In genomic region chr14:83873626-83874025, GRCh38 we compare ENCODE assay signal across 21 cellular contexts.
DNase-seq lines count a peak whose midpoint lies in the region; ATAC-seq, FAIRE-seq and TF ChIP-seq lines count a peak whose summit lies in the region.
"Had no signal": no experiment of that assay in that cellular context is flagged by ENCODE, and none has a peak within 500 bp of the region (broad histone marks: within the 10 kb centered on the region; RNA-seq: fewer than 3 reads in every experiment).

No MANE protein-coding gene starts in this region.

- peaks cover 2% of the 10 kb centered on the region for H3K4me1 ChIP-seq in IMR-90 (ENCODE audit: control insufficient read depth, insufficient read depth, low read length)
- no peaks in the 10 kb centered on the region for H3K4me1 ChIP-seq in H1 (replicated peaks in 1 of 4; ENCODE audit: control insufficient read depth in 3 of 4, insufficient read depth in 4 of 4, low read length in 3 of 4)
- H3K4me1 ChIP-seq in neural progenitor cell = no peaks in the 10 kb centered on the region
- H3K4me1 ChIP-seq: BLaER1 had no signal

- H3K79me2 ChIP-seq in H1 (ENCODE audit: control insufficient read depth in 1 of 2, insufficient read depth in 2 of 2, low read length in 2 of 2) (no peaks in the 10 kb centered on the region), neural progenitor cell (ENCODE audit: low read depth) (no peaks in the 10 kb centered on the region)

- no peak overlapping the region for H3K27ac ChIP-seq in IMR-90 (ENCODE audit: insufficient read depth, low read length)
- H3K27ac ChIP-seq in H1 (ENCODE audit: low read depth, low read length) = no peak overlapping the region
- no peak overlapping the region for H3K27ac ChIP-seq in neural progenitor cell
- H3K27ac ChIP-seq: BLaER1, GM23248 had no signal

- H3K27me3 ChIP-seq in IMR-90 (ENCODE audit: control insufficient read depth, insufficient read depth, low read length) (no peaks in the 10 kb centered on the region), H1 (replicated peaks in 1 of 4; ENCODE audit: control insufficient read depth in 3 of 4, extremely low read depth in 1 of 4, insufficient read depth in 3 of 4, low read length in 3 of 4) (no peaks in the 10 kb centered on the region), neural progenitor cell (no peaks in the 10 kb centered on the region)
- H3K27me3 ChIP-seq: BLaER1 had no signal

- no peaks in the 10 kb centered on the region for H3K9me3 Mint-ChIP-seq in neural progenitor cell
- H3K9me3 Mint-ChIP-seq in stimulated activated naive B cell treated with anti-CD40 and anti-IgM and Interleukin-4, amounts not matched to agents 10 μg/mL and 1 μg/mL and 100 μg/mL, for 72 hours = peaks cover 0 to 3% of the 10 kb centered on the region in 2 donors

- no peak overlapping the region for H2BK12ac ChIP-seq in H1 (ENCODE audit: low read depth, low read length)

- no peak overlapping the region for H4K5ac ChIP-seq in IMR-90 (ENCODE audit: low read depth, low read length)
- H4K5ac ChIP-seq in H1 (ENCODE audit: insufficient read length, low read depth, low read length) = no peak overlapping the region

- H2AK5ac ChIP-seq in IMR-90 (ENCODE audit: low read depth, low read length) = no peak overlapping the region
- no peak overlapping the region for H2AK5ac ChIP-seq in H1 (ENCODE audit: low read depth, low read length)

- H4K91ac ChIP-seq in IMR-90 (ENCODE audit: insufficient read depth, low read depth, low read length) = no peak overlapping the region
- H4K91ac ChIP-seq in H1 (replicated peaks; ENCODE audit: insufficient read length, low read length) = no peak overlapping the region

- H3K79me1 ChIP-seq in IMR-90 (ENCODE audit: low read depth in 1 of 2, low read length in 2 of 2) (no peaks in the 10 kb centered on the region), H1 (ENCODE audit: low read depth, low read length) (no peaks in the 10 kb centered on the region)

- CTCF ChIA-PET in IMR-90 (lab: Yijun Ruan, JAX) (interaction anchor here (0.5 kb wide), 1 partner anchor 1725 kb away, joined by 3 read pairs; no protein-coding TSS in a partner anchor), H1 (lab: Charles Lee; ENCODE audit: partially characterized antibody) (no interaction called here)

- H3K4me1 Mint-ChIP-seq in neural progenitor cell = no peaks in the 10 kb centered on the region
- no peaks in the 10 kb centered on the region for H3K4me1 Mint-ChIP-seq in stimulated activated naive B cell treated with anti-CD40 and anti-IgM and Interleukin-4, amounts not matched to agents 10 μg/mL and 1 μg/mL and 100 μg/mL, for 72 hours
- H3K4me1 Mint-ChIP-seq: CD14-positive monocyte; CD4-positive, alpha-beta memory T cell had no signal

- H3K14ac ChIP-seq in IMR-90 (replicated peaks; ENCODE audit: low read depth, low read length) = no peak overlapping the region
- no peak overlapping the region for H3K14ac ChIP-seq in H1 (ENCODE audit: insufficient read length)

- DNase-seq in IMR-90 = peak; percentile 15
- no peak for DNase-seq in H1 (ENCODE audit: low read depth in 1 of 2, low spot score in 2 of 2)
- DNase-seq in left kidney (ENCODE audit: low read depth, low spot score) = peak; percentile 28
- no peak for DNase-seq in neural progenitor cell (ENCODE audit: low spot score)
- no peak for DNase-seq in stimulated activated naive B cell treated with anti-CD40 and anti-IgM and Interleukin-4, amounts not matched to agents 10 μg/mL and 1 μg/mL and 100 μg/mL, for 72 hours
- DNase-seq in NK-92 (lab: John Stamatoyannopoulos, UW; ENCODE audit: unreplicated experiment) = no peak
- DNase-seq in HUDEP-2 (lab: John Stamatoyannopoulos, UW; ENCODE audit: unreplicated experiment in 76 of 76) = no peak
- DNase-seq: 8988T; CD4-positive, alpha-beta memory T cell; DMS153; DMS79; GDM1; GM23248; H7; HFFc6 had no signal

- H2BK5ac ChIP-seq in IMR-90 (ENCODE audit: low read depth, low read length, poor library complexity, severe bottlenecking) = no peak overlapping the region
- H2BK5ac ChIP-seq in H1 (ENCODE audit: low read depth, low read length) = no peak overlapping the region

- H3K4me3 Mint-ChIP-seq in neural progenitor cell = no peak overlapping the region
- no peak overlapping the region for H3K4me3 Mint-ChIP-seq in stimulated activated naive B cell treated with anti-CD40 and anti-IgM and Interleukin-4, amounts not matched to agents 10 μg/mL and 1 μg/mL and 100 μg/mL, for 72 hours
- H3K4me3 Mint-ChIP-seq: CD14-positive monocyte; CD4-positive, alpha-beta memory T cell; HFFc6 had no signal

- H2BK120ac ChIP-seq in IMR-90 (ENCODE audit: low read depth, low read length) (no peak overlapping the region), H1 (replicated peaks; ENCODE audit: low read depth, low read length) (no peak overlapping the region)

- no peaks in the 10 kb centered on the region for H3K23me2 ChIP-seq in H1 (ENCODE audit: low read depth, low read length)

- H3F3A ChIP-seq in neural progenitor cell (ENCODE audit: low read depth) = no peaks in the 10 kb centered on the region

- no peak for TF ChIP-seq RAD21 in IMR-90 (IDR thresholded peaks at IDR 0.05; ENCODE audit: low read length)
- no peak for TF ChIP-seq RAD21 in H1 (IDR thresholded peaks at IDR 0.05 in 1 of 2, conservative IDR thresholded peaks at IDR 0.05 in 1 of 2; ENCODE audit: low read depth in 2 of 2, low read length in 2 of 2)

- no peak overlapping the region for H2BK15ac ChIP-seq in IMR-90 (ENCODE audit: low read depth, low read length)
- H2BK15ac ChIP-seq in H1 (ENCODE audit: low read length) = no peak overlapping the region

- H3K56ac ChIP-seq in IMR-90 (ENCODE audit: extremely low read depth, insufficient read depth, low read length) = no peak overlapping the region
- H3K56ac ChIP-seq in H1 (replicated peaks; ENCODE audit: insufficient read length, low read depth, low read length) = no peak overlapping the region

- FAIRE-seq in H1 (lab: Jason Lieb, UNC) = no peak
- FAIRE-seq: GM12892, GM18507 had no signal

- H4K20me1 ChIP-seq in IMR-90 (ENCODE audit: insufficient read depth, low read length) = no peaks in the 10 kb centered on the region
- H4K20me1 ChIP-seq in H1 (replicated peaks in 1 of 2; ENCODE audit: control insufficient read depth in 1 of 2, insufficient read depth in 2 of 2, low read length in 2 of 2) = no peaks in the 10 kb centered on the region
- no peaks in the 10 kb centered on the region for H4K20me1 ChIP-seq in neural progenitor cell (ENCODE audit: low read depth)
- H4K20me1 ChIP-seq: BLaER1 had no signal

- no peaks in the 10 kb centered on the region for H3K27me3 Mint-ChIP-seq in neural progenitor cell (ENCODE audit: insufficient read depth, low read depth)
- H3K27me3 Mint-ChIP-seq in stimulated activated naive B cell treated with anti-CD40 and anti-IgM and Interleukin-4, amounts not matched to agents 10 μg/mL and 1 μg/mL and 100 μg/mL, for 72 hours = no peaks in the 10 kb centered on the region
- H3K27me3 Mint-ChIP-seq: CD4-positive, alpha-beta memory T cell had no signal

- intact Hi-C loops in IMR-90 (cut with micrococcal nuclease) = no loop called here

- H4K8ac ChIP-seq in IMR-90 (ENCODE audit: low read depth in 2 of 2, low read length in 2 of 2) (no peak overlapping the region), H1 (ENCODE audit: extremely low read depth, insufficient read depth, low read length) (no peak overlapping the region)

- H3K9me3 ChIP-seq in IMR-90 (ENCODE audit: control insufficient read depth, insufficient read depth, low read length) = no peaks in the 10 kb centered on the region
- no peaks in the 10 kb centered on the region for H3K9me3 ChIP-seq in H1 (ENCODE audit: insufficient read depth in 2 of 2, low read depth in 1 of 2, low read length in 1 of 2)
- no peaks in the 10 kb centered on the region for H3K9me3 ChIP-seq in neural progenitor cell (ENCODE audit: low read depth)
- H3K9me3 ChIP-seq: BLaER1 had no signal

- H2AFZ ChIP-seq in IMR-90 (replicated peaks; ENCODE audit: low read length, poor library complexity) (no peak overlapping the region), H1 (ENCODE audit: low read length) (peak overlapping the region; percentile 53; the same call in 1 of the 2 replicates), neural progenitor cell (replicated peaks) (peak overlapping the region; percentile 69)
- H2AFZ ChIP-seq: GM23248 had no signal

- dilution Hi-C loops in IMR-90 (cut with HindIII; ENCODE audit: low sequenced_read_pairs, unreplicated experiment) = no loop called here

- no peak overlapping the region for H3K4me3 ChIP-seq in IMR-90 (ENCODE audit: insufficient read depth, low read depth, low read length)
- H3K4me3 ChIP-seq in H1 (ENCODE audit: extremely low read depth in 1 of 4, insufficient read depth in 2 of 4, low read depth in 3 of 4, low read length in 4 of 4) = no peak overlapping the region
- no peak overlapping the region for H3K4me3 ChIP-seq in neural progenitor cell
- H3K4me3 ChIP-seq: BLaER1, GM23248 had no signal

- ATAC-seq in IMR-90 (ENCODE audit: low read depth) = no peak
- ATAC-seq in HG03342 (IDR thresholded peaks at IDR 0.05; ENCODE audit: unreplicated experiment) = no peak
- no peak for ATAC-seq in stimulated activated naive B cell treated with anti-CD40 and anti-IgM and Interleukin-4, amounts not matched to agents 10 μg/mL and 1 μg/mL and 100 μg/mL, for 72 hours (replicated peaks)
- ATAC-seq: HCT116 had no signal

- in situ Hi-C loops in IMR-90 (cut with MboI; ENCODE audit: low sequenced_read_pairs) = no loop called here

- no peak for TF ChIP-seq CTCF in IMR-90 (conservative IDR thresholded peaks at IDR 0.05; ENCODE audit: low read depth, low read length)
- TF ChIP-seq CTCF in H1 (IDR thresholded peaks at IDR 0.05; ENCODE audit: control extremely low read depth in 1 of 3, insufficient read depth in 1 of 3, low read depth in 1 of 3, low read length in 3 of 3) = no peak
- no peak for TF ChIP-seq CTCF in neural progenitor cell (IDR thresholded peaks at IDR 0.05)

- POLR2A ChIA-PET in IMR-90 (lab: Charles Lee; ENCODE audit: unreplicated experiment) = no interaction called here
- POLR2A ChIA-PET in H1 (lab: Charles Lee; ENCODE audit: partially characterized antibody) = no interaction called here

- no peak overlapping the region for H3K27ac Mint-ChIP-seq in neural progenitor cell
- no peak overlapping the region for H3K27ac Mint-ChIP-seq in stimulated activated naive B cell treated with anti-CD40 and anti-IgM and Interleukin-4, amounts not matched to agents 10 μg/mL and 1 μg/mL and 100 μg/mL, for 72 hours
- H3K27ac Mint-ChIP-seq: CD14-positive monocyte; CD4-positive, alpha-beta memory T cell; HFFc6 had no signal

- H3K4me2 ChIP-seq in IMR-90 (ENCODE audit: low read depth, low read length) (no peak overlapping the region; the same call in 1 of the 2 replicates), H1 (ENCODE audit: insufficient read depth in 1 of 2, low read depth in 2 of 2, low read length in 2 of 2) (no peak overlapping the region), neural progenitor cell (no peak overlapping the region)
- H3K4me2 ChIP-seq: BLaER1 had no signal

- H3K4ac ChIP-seq in IMR-90 (ENCODE audit: low read depth, low read length) (no peak overlapping the region), H1 (replicated peaks; ENCODE audit: insufficient read length, low read depth, low read length) (no peak overlapping the region)

- H3K18ac ChIP-seq in IMR-90 (ENCODE audit: low read depth, low read length) (no peak overlapping the region), H1 (ENCODE audit: extremely low read depth, low read length) (no peak overlapping the region)

- TF ChIP-seq POLR2A in IMR-90 (IDR thresholded peaks at IDR 0.05; ENCODE audit: low read depth, low read length) (no peak), H1 (IDR thresholded peaks at IDR 0.05; ENCODE audit: control extremely low read depth in 1 of 2, low read depth in 2 of 2, low read length in 2 of 2) (no peak)

- H3K36me3 ChIP-seq in IMR-90 (ENCODE audit: control insufficient read depth, insufficient read depth, low read length) = no peaks in the 10 kb centered on the region
- H3K36me3 ChIP-seq in H1 (ENCODE audit: control insufficient read depth in 2 of 4, insufficient read depth in 4 of 4, low read length in 3 of 4) = no peaks in the 10 kb centered on the region
- H3K36me3 ChIP-seq in neural progenitor cell = no peaks in the 10 kb centered on the region
- H3K36me3 ChIP-seq: BLaER1 had no signal

- H3K23ac ChIP-seq in IMR-90 (ENCODE audit: low read depth, low read length) (no peak overlapping the region), H1 (ENCODE audit: insufficient read length) (no peak overlapping the region)

- H3K9ac ChIP-seq in IMR-90 (ENCODE audit: low read depth, low read length) (no peak overlapping the region), H1 (replicated peaks in 1 of 4; ENCODE audit: extremely low read depth in 1 of 4, low read depth in 3 of 4, low read length in 3 of 4) (no peak overlapping the region), neural progenitor cell (no peak overlapping the region)
- H3K9ac ChIP-seq: BLaER1, GM23248 had no signal

- H3K9me1 ChIP-seq in IMR-90 (ENCODE audit: insufficient read depth, low read length) = no peaks in the 10 kb centered on the region

- no peak for TF ChIP-seq EP300 in H1 (IDR thresholded peaks at IDR 0.05; ENCODE audit: borderline replicate concordance in 1 of 2, low read depth in 2 of 2, low read length in 2 of 2)

- H3K36me3 Mint-ChIP-seq in neural progenitor cell = no peaks in the 10 kb centered on the region
- H3K36me3 Mint-ChIP-seq in stimulated activated naive B cell treated with anti-CD40 and anti-IgM and Interleukin-4, amounts not matched to agents 10 μg/mL and 1 μg/mL and 100 μg/mL, for 72 hours = no peaks in the 10 kb centered on the region
- H3K36me3 Mint-ChIP-seq: CD14-positive monocyte; CD4-positive, alpha-beta memory T cell had no signal

- no peak overlapping the region for H2AK9ac ChIP-seq in IMR-90 (replicated peaks; ENCODE audit: low read depth, low read length, poor library complexity)

- no TSS peak for BruUV-seq in IMR-90 (replicated peaks; lab: Mats Ljungman, UMichigan)

- H2BK20ac ChIP-seq in IMR-90 (ENCODE audit: low read depth, low read length) (no peak overlapping the region), H1 (ENCODE audit: low read length) (no peak overlapping the region)

- 39% methylated on average over 2 of the region's 4 CpGs; no CpG with 5 or more reads in 1 of the 2 experiments for WGBS in IMR-90 (ENCODE audit: extremely low coverage in 2 of 2, insufficient read length in 1 of 2), 2 experiments
- 90% methylated on average over 4 of the region's 4 CpGs; no CpG with 5 or more reads in 1 of the 2 experiments for WGBS in H1 (ENCODE audit: extremely low coverage in 1 of 2, insufficient coverage in 1 of 2, insufficient read length in 1 of 2, insufficient replicate concordance in 2 of 2, low coverage in 1 of 2, low lambda C conversion rate in 2 of 2, missing lambda C conversion rate in 1 of 2), 2 experiments

Comparison
In these comparisons a context has a peak if more than half of its experiments do, and no peak if none do; other contexts are left out.
1. DNase-seq: peak in IMR-90 (single experiment) and left kidney (single experiment); none in H1 (0 of 2), neural progenitor cell (single experiment), stimulated activated naive B cell treated with anti-CD40 and anti-IgM and Interleukin-4, amounts not matched to agents 10 μg/mL and 1 μg/mL and 100 μg/mL, for 72 hours (single experiment), NK-92 (single experiment) and HUDEP-2 (0 of 76).